In genomic region chr13:52033039-52033438, GRCh38 we compare ENCODE assay signal across 24 cellular contexts. TPM values are rescaled to one million over a fixed set of nuclear protein-coding genes. Genes with fewer than 3 reads are reported as not detected.
DNase-seq lines count a peak whose midpoint lies in the region; ATAC-seq, FAIRE-seq and TF ChIP-seq lines count a peak whose summit lies in the region.
"Had no signal": no experiment of that assay in that cellular context is flagged by ENCODE, and none has a peak within 500 bp of the region (broad histone marks: within the 10 kb centered on the region; RNA-seq: fewer than 3 reads in every experiment).

No MANE protein-coding gene starts in this region.

- no peak overlapping the region for H3K4me2 ChIP-seq in GM12878 (ENCODE audit: control insufficient read depth, insufficient read depth)
- H3K4me2 ChIP-seq: BLaER1 had no signal

- RAD21 ChIA-PET in GM12878 (lab: Charles Lee; ENCODE audit: unreplicated experiment) = no interaction called here

- no peak for TF ChIP-seq POLR2A in GM12878 (IDR thresholded peaks at IDR 0.05; ENCODE audit: low read depth, low read length)

- no peak for TF ChIP-seq EP300 in GM12878 (IDR thresholded peaks at IDR 0.05; ENCODE audit: borderline replicate concordance in 1 of 2, control insufficient read depth in 1 of 2, low read depth in 2 of 2, low read length in 2 of 2)

- no peak overlapping the region for H3K27ac ChIP-seq in GM12878 (ENCODE audit: control insufficient read depth, insufficient read depth)
- H3K27ac ChIP-seq: BLaER1 had no signal

- no peak overlapping the region for H2AFZ ChIP-seq in GM12878 (ENCODE audit: control insufficient read depth, low read depth, low read length)

- CTCF ChIA-PET in GM12878 (lab: Yijun Ruan, JAX) = interaction anchor here (0.6 to 1.6 kb wide), 2 partner anchors 29 to 96 kb away, joined by 3 read pairs; partner anchors contain the start of gene NEK5

- no peak for TF ChIP-seq RAD21 in GM12878 (IDR thresholded peaks at IDR 0.05; ENCODE audit: insufficient read depth, low read depth, low read length)

- SMC1A ChIA-PET in GM12878 (lab: Charles Lee; ENCODE audit: uncharacterized antibody, unreplicated experiment) = interaction anchor here (1.6 kb wide), 1 partner anchor 13 kb away, joined by 5 read pairs; no protein-coding TSS in a partner anchor

- DNase-seq in GM18507 (ENCODE audit: extremely low spot score, insufficient read length, low read depth) = no peak
- DNase-seq in GM12878 (ENCODE audit: low read depth, low spot score) = no peak
- no peak for DNase-seq in stimulated activated CD4-positive, alpha-beta T cell treated with anti-CD3 and anti-CD28 coated beads, Interleukin-15, amount 100 ng/mL, for 24 hours
- no peak for DNase-seq in H4 (ENCODE audit: low spot score)
- no peak for DNase-seq in activated T-cell treated with anti-CD3 and anti-CD28 coated beads, Interleukin-2, amount 50 U/mL, for 48 hours
- DNase-seq: 8988T; ACHN; BE2C; C1 segment of cervical spinal cord; CD4-positive, alpha-beta memory T cell; CD4-positive, CD25-positive, alpha-beta regulatory T cell; CD8-positive, alpha-beta memory T cell; COR-L47; DMS 273 treated with DMSO at 0.1 percent for 48 hours; DMS153; DMS53; DMS79; DND-41; EL; GDM1 had no signal

- in situ Hi-C loops in GM12878 (cut with MboI) = no loop called here

- no peaks in the 10 kb centered on the region for H3K27me3 ChIP-seq in GM12878 (replicated peaks in 1 of 2; ENCODE audit: control insufficient read depth in 2 of 2, insufficient read depth in 2 of 2, low read length in 1 of 2)
- H3K27me3 ChIP-seq: BE2C, BLaER1 had no signal

- H3K4me3 ChIP-seq in GM12878 = no peak overlapping the region
- H3K4me3 ChIP-seq: BLaER1 had no signal

- H3K9me3 ChIP-seq in GM12878 (replicated peaks; ENCODE audit: control insufficient read depth, insufficient read depth, low read length) = no peaks in the 10 kb centered on the region
- H3K9me3 ChIP-seq: BE2C, BLaER1 had no signal

- FAIRE-seq in GM18507 (lab: Jason Lieb, UNC) = peak; percentile 9
- no peak for FAIRE-seq in GM12878 (lab: Jason Lieb, UNC)
- FAIRE-seq: A204.1, GM12892 had no signal

- POLR2A ChIA-PET in GM12878 (lab: Charles Lee) = no interaction called here

- no peak overlapping the region for H3K9ac ChIP-seq in GM12878 (ENCODE audit: control insufficient read depth, insufficient read depth, low read length)
- H3K9ac ChIP-seq: BLaER1 had no signal

- 15% methylated on average over 2 of the region's 2 CpGs for WGBS in GM12878 (ENCODE audit: insufficient coverage, insufficient replicate concordance, low lambda C conversion rate, missing lambda C conversion rate)

- no peaks in the 10 kb centered on the region for H3K4me1 ChIP-seq in GM12878 (ENCODE audit: control insufficient read depth, insufficient read depth, low read length)
- H3K4me1 ChIP-seq: BE2C, BLaER1 had no signal

- no peaks in the 10 kb centered on the region for H4K20me1 ChIP-seq in GM12878 (ENCODE audit: control insufficient read depth, insufficient read depth)

- H3K36me3 ChIP-seq in GM12878 (ENCODE audit: control insufficient read depth in 2 of 2, insufficient read depth in 2 of 2, low read length in 1 of 2) = no peaks in the 10 kb centered on the region; a peak in 1 of 4 replicates

- TF ChIP-seq CTCF in GM12878 (IDR thresholded peaks at IDR 0.05 in 2 of 3, conservative IDR thresholded peaks at IDR 0.05 in 1 of 3; ENCODE audit: control insufficient read depth in 2 of 3, extremely low read depth in 1 of 3, insufficient read depth in 1 of 3, low read depth in 3 of 3, low read length in 3 of 3) = no peak

- H3K79me2 ChIP-seq in GM12878 (ENCODE audit: control insufficient read depth, insufficient read depth, low read length) = no peaks in the 10 kb centered on the region

- intact Hi-C loops in GM12878 (cut with micrococcal nuclease; ENCODE audit: unreplicated experiment) = no loop called here

- ATAC-seq in HG02870 (IDR thresholded peaks at IDR 0.05; ENCODE audit: unreplicated experiment) (peak; percentile 58), GM12878 (peak; percentile 55)

- BruUV-seq in GM12878 (replicated peaks; lab: Mats Ljungman, UMichigan) = no TSS peak

TF ChIP-seq in GM12878, 131 proteins besides CTCF, POLR2A, EP300 and RAD21 (continues in another document):
- TF ChIP-seq TCF12 (IDR thresholded peaks at IDR 0.05; ENCODE audit: low read depth, low read length) (0 out of 2 replicates have a peak, but pooled peaks have one; percentile 35), SP1 (IDR thresholded peaks at IDR 0.05; ENCODE audit: low read depth, low read length) (no peak), IKZF1 (conservative IDR thresholded peaks at IDR 0.05) (no peak), SMARCA5 (IDR thresholded peaks at IDR 0.05) (no peak), CEBPB (IDR thresholded peaks at IDR 0.05; ENCODE audit: borderline replicate concordance in 1 of 2, low read depth in 2 of 2, low read length in 2 of 2) (no peak), KAT2A (conservative IDR thresholded peaks at IDR 0.05; ENCODE audit: control insufficient read depth, low read depth, low read length) (no peak), BCL3 (IDR thresholded peaks at IDR 0.05; ENCODE audit: borderline replicate concordance, insufficient read depth, low read depth, low read length, poor library complexity, severe bottlenecking) (no peak), RUNX3 (IDR thresholded peaks at IDR 0.05; ENCODE audit: low read length) (0 out of 2 replicates have a peak, but pooled peaks have one; percentile 31)

RNA-seq across cellular contexts. Expression of gene UTP14C, which starts 8.5 kb away (rescaled TPM):
- 17.2 and 18.1 TPM in 2 replicates for total RNA-seq in GM12878 (2013; cell fraction: nucleolus; rRNA removed)
- total RNA-seq in GM12878 (2014; rRNA removed) (5.7 and 6.9 TPM in 2 replicates), GM12878 (2014; rRNA removed; fragmentation: Illumina TruSeq; extraction: Trizol) (9.9 and 10.1 TPM in 2 replicates), GM12878 (2021) (5.7 and 6.5 TPM in 2 replicates)
- 3.1 TPM for polyA plus RNA-seq in GM12878 (2011; ENCODE audit: low read depth)
- polyA plus RNA-seq in GM12878 (2011; rRNA removed) (10.2 and 13.9 TPM in 2 replicates), GM12878 (2014; fragmentation: Illumina TruSeq; extraction: Trizol) (11.2 and 11.6 TPM in 2 replicates), GM12878 (2014; fragmentation: Nextera tagmentation; extraction: Ambion mirVana) (1 to 10 TPM; 3.4 to 3.6 TPM), GM12878 (2014; rRNA removed) (5.6 and 6.3 TPM in 2 replicates), GM12878 (2016; fragmentation: Nextera tagmentation; extraction: Ambion mirVana) (1 to 10 TPM; 3.6 to 4.1 TPM)
- 4.7 and 5.0 TPM in 2 replicates for polyA plus RNA-seq in GM12878 (2011; cell fraction: cytosol; rRNA removed)
- 5.4 and 6.5 TPM in 2 replicates for polyA plus RNA-seq in GM12878 (2011; cell fraction: nucleus; rRNA removed)
- 4.0 and 4.7 TPM in 2 replicates for polyA plus RNA-seq in GM12878 (2012)
- 6.9 and 9.1 TPM in 2 replicates for polyA minus RNA-seq in GM12878 (2011; rRNA and poly(A)+ RNA removed)
- 3.6 and 4.2 TPM in 2 replicates for polyA minus RNA-seq in GM12878 (2011; cell fraction: cytosol; rRNA and poly(A)+ RNA removed)
- 2.8 and 5.3 TPM in 2 replicates for polyA minus RNA-seq in GM12878 (2011; cell fraction: nucleus; rRNA and poly(A)+ RNA removed)
- 4.2 and 5.0 TPM in 2 replicates for total RNA-seq in H4 (2014; rRNA removed; shearing (Covaris generic))

RNA-seq across cellular contexts. Expression of gene ALG11, which starts 20.8 kb away (rescaled TPM):
- 61.3 and 70.2 TPM in 2 replicates for total RNA-seq in GM12878 (2013; cell fraction: nucleolus; rRNA removed)
- 8.4 and 9.4 TPM in 2 replicates for total RNA-seq in GM12878 (2014; rRNA removed)
- total RNA-seq in GM12878 (2014; rRNA removed; fragmentation: Illumina TruSeq; extraction: Trizol) = 13.6 and 15.1 TPM in 2 replicates
- total RNA-seq in GM12878 (2021) = 18.4 and 21.9 TPM in 2 replicates
- polyA plus RNA-seq in GM12878 (2011; ENCODE audit: low read depth) = 8.1 TPM
- 16.9 and 23.7 TPM in 2 replicates for polyA plus RNA-seq in GM12878 (2011; rRNA removed)
- 5.7 and 9.3 TPM in 2 replicates for polyA plus RNA-seq in GM12878 (2011; cell fraction: cytosol; rRNA removed)
- polyA plus RNA-seq in GM12878 (2011; cell fraction: nucleus; rRNA removed) = 13.9 and 16.4 TPM in 2 replicates
- polyA plus RNA-seq in GM12878 (2012) = 10.5 and 16.5 TPM in 2 replicates
- 12.3 and 16.1 TPM in 2 replicates for polyA plus RNA-seq in GM12878 (2014; fragmentation: Illumina TruSeq; extraction: Trizol)
- 10 to 100 TPM; 10.4 to 16.0 TPM for polyA plus RNA-seq in GM12878 (2014; fragmentation: Nextera tagmentation; extraction: Ambion mirVana)
- 9.5 and 10.4 TPM in 2 replicates for polyA plus RNA-seq in GM12878 (2014; rRNA removed)
- 10 to 100 TPM; 24.7 to 27.7 TPM for polyA plus RNA-seq in GM12878 (2016; fragmentation: Nextera tagmentation; extraction: Ambion mirVana)
- 16.8 and 17.3 TPM in 2 replicates for polyA minus RNA-seq in GM12878 (2011; rRNA and poly(A)+ RNA removed)
- polyA minus RNA-seq in GM12878 (2011; cell fraction: cytosol; rRNA and poly(A)+ RNA removed) = 5.1 and 8.7 TPM in 2 replicates
- 10.9 and 19.6 TPM in 2 replicates for polyA minus RNA-seq in GM12878 (2011; cell fraction: nucleus; rRNA and poly(A)+ RNA removed)
- 17.6 and 22.3 TPM in 2 replicates for total RNA-seq in H4 (2014; rRNA removed; shearing (Covaris generic))

RNA-seq across cellular contexts. Expression of gene ATP7B, which starts 21.8 kb away (rescaled TPM):
- 1.5 and 1.9 TPM in 2 replicates for total RNA-seq in GM12878 (2013; cell fraction: nucleolus; rRNA removed)
- total RNA-seq in GM12878 (2014; rRNA removed) (under 0.01 and 0.16 TPM in 2 replicates), GM12878 (2014; rRNA removed; fragmentation: Illumina TruSeq; extraction: Trizol) (0.04 and 0.09 TPM in 2 replicates), GM12878 (2021) (0.08 and 0.38 TPM in 2 replicates)
- 0.10 TPM for polyA plus RNA-seq in GM12878 (2011; ENCODE audit: low read depth)
- polyA plus RNA-seq in GM12878 (2011; rRNA removed) (1.1 TPM in 2 replicates), GM12878 (2014; fragmentation: Illumina TruSeq; extraction: Trizol) (0.15 and 0.67 TPM in 2 replicates), GM12878 (2014; fragmentation: Nextera tagmentation; extraction: Ambion mirVana) (not detected), GM12878 (2014; rRNA removed) (0.03 and 0.05 TPM in 2 replicates), GM12878 (2016; fragmentation: Nextera tagmentation; extraction: Ambion mirVana) (under 1 TPM; 0.05 to 0.06 TPM)
- 0.76 and 1.1 TPM in 2 replicates for polyA plus RNA-seq in GM12878 (2011; cell fraction: cytosol; rRNA removed)
- polyA plus RNA-seq in GM12878 (2011; cell fraction: nucleus; rRNA removed) = 2.4 and 2.6 TPM in 2 replicates
- polyA plus RNA-seq in GM12878 (2012) = 0.11 and 0.13 TPM in 2 replicates
- 2.5 and 2.9 TPM in 2 replicates for polyA minus RNA-seq in GM12878 (2011; rRNA and poly(A)+ RNA removed)
- polyA minus RNA-seq in GM12878 (2011; cell fraction: cytosol; rRNA and poly(A)+ RNA removed) = 0.83 and 1.2 TPM in 2 replicates
- 1.9 and 4.3 TPM in 2 replicates for polyA minus RNA-seq in GM12878 (2011; cell fraction: nucleus; rRNA and poly(A)+ RNA removed)
- total RNA-seq in H4 (2014; rRNA removed; shearing (Covaris generic)) = 1.8 and 2.4 TPM in 2 replicates
